In the genomic region with DNA sequence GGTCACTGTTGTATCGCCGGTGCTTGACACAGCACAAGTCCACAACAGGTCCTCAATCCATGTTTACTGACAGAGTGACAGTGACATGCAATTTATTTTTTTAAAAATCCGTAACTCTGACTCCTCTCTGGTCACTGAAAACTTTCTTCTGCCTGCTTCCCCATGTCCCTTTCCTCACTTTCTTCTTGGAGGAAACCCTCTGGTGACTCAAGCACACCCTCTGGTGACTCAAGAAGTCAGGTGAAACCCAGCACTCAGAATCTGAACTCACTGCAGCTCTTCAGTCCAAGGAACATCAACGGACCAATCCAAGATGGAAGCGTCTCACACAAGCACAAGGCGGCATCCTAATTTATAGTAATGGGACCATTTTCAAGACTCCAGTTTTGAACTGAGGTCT, we compare ENCODE assay signal across 21 cellular contexts.
"Had no signal": no experiment of that assay in that cellular context is flagged by ENCODE, and none has a peak within 500 bp of the region (broad histone marks: within the 10 kb centered on the region; RNA-seq: fewer than 3 reads in every experiment).

No MANE protein-coding gene starts in this region.

- H3K27ac ChIP-seq: ascending aorta, cardiac muscle cell, colonic mucosa, gastroesophageal sphincter, right lobe of liver, testis, upper lobe of left lung had no signal

- H3K4me3 Mint-ChIP-seq: activated CD4-positive, alpha-beta memory T cell treated with anti-CD3 and anti-CD28 coated beads for 36 hours; activated CD8-positive, alpha-beta memory T cell treated with anti-CD3 and anti-CD28 coated beads, Interleukin-2, amount 10 ng/mL, durations not matched to agents 7 days and 5 days; activated naive CD4-positive, alpha-beta T cell treated with anti-CD3 and anti-CD28 coated beads, Interleukin-2, amount 10 ng/mL, durations not matched to agents 7 days and 5 days; natural killer cell treated with Interleukin-12 subunit alpha and Interleukin-12 subunit beta and Interleukin-15 and Interleukin-18, amount 100 ng/mL, for 72 hours; stimulated activated naive CD8-positive, alpha-beta T cell treated with anti-CD3 and anti-CD28 coated beads, Interleukin-15, amount 100 ng/mL, for 72 hours had no signal

- H3K27ac Mint-ChIP-seq: activated CD4-positive, alpha-beta memory T cell treated with anti-CD3 and anti-CD28 coated beads for 36 hours; activated CD8-positive, alpha-beta memory T cell treated with anti-CD3 and anti-CD28 coated beads, Interleukin-2, amount 10 ng/mL, durations not matched to agents 7 days and 5 days; activated naive CD4-positive, alpha-beta T cell treated with anti-CD3 and anti-CD28 coated beads, Interleukin-2, amount 10 ng/mL, durations not matched to agents 7 days and 5 days; activated T-helper 2 cell treated with anti-CD3 and anti-CD28 coated beads, Interferon-gamma antibody, Interleukin-2, Interleukin-4, amounts not matched to agents 10 μg/mL and 5 μg/mL and 100 μg/mL, durations not matched to agents 14 hours and 24 hours and 36 hours; natural killer cell treated with Interleukin-12 subunit alpha and Interleukin-12 subunit beta and Interleukin-15 and Interleukin-18, amount 100 ng/mL, for 72 hours; progenitor cell of endocrine pancreas had no signal

- H3K9me3 Mint-ChIP-seq: activated CD4-positive, alpha-beta memory T cell treated with anti-CD3 and anti-CD28 coated beads for 36 hours; activated naive CD4-positive, alpha-beta T cell treated with anti-CD3 and anti-CD28 coated beads, Interleukin-2, amount 10 ng/mL, durations not matched to agents 7 days and 5 days; activated T-helper 2 cell treated with anti-CD3 and anti-CD28 coated beads, Interferon-gamma antibody, Interleukin-2, Interleukin-4, amounts not matched to agents 10 μg/mL and 5 μg/mL and 100 μg/mL, durations not matched to agents 14 hours and 24 hours and 36 hours; natural killer cell treated with Interleukin-12 subunit alpha and Interleukin-12 subunit beta and Interleukin-15 and Interleukin-18, amount 100 ng/mL, for 72 hours; stimulated activated naive CD8-positive, alpha-beta T cell treated with anti-CD3 and anti-CD28 coated beads, Interleukin-15, amount 100 ng/mL, for 72 hours had no signal

- H3K36me3 Mint-ChIP-seq: activated CD4-positive, alpha-beta memory T cell treated with anti-CD3 and anti-CD28 coated beads for 36 hours; activated CD8-positive, alpha-beta memory T cell treated with anti-CD3 and anti-CD28 coated beads, Interleukin-2, amount 10 ng/mL, durations not matched to agents 7 days and 5 days; activated naive CD4-positive, alpha-beta T cell treated with anti-CD3 and anti-CD28 coated beads, Interleukin-2, amount 10 ng/mL, durations not matched to agents 7 days and 5 days; natural killer cell treated with Interleukin-12 subunit alpha and Interleukin-12 subunit beta and Interleukin-15 and Interleukin-18, amount 100 ng/mL, for 72 hours had no signal

- H3K9me2 ChIP-seq: SK-N-SH had no signal

- H3K27me3 ChIP-seq: ascending aorta, cardiac muscle cell, colonic mucosa, right lobe of liver, testis, upper lobe of left lung had no signal

- H3K4me1 ChIP-seq: ascending aorta, colonic mucosa, gastroesophageal sphincter, right lobe of liver, testis, upper lobe of left lung had no signal

- H3K4me3 ChIP-seq: ascending aorta, cardiac muscle cell, colonic mucosa, gastroesophageal sphincter, right lobe of liver, testis, upper lobe of left lung had no signal

- DNase-seq: activated CD4-positive, alpha-beta memory T cell treated with anti-CD3 and anti-CD28 coated beads for 36 hours; activated CD4-positive, alpha-beta T cell treated with anti-CD3 and anti-CD28 coated beads for 1 hour; activated CD8-positive, alpha-beta memory T cell treated with anti-CD3 and anti-CD28 coated beads, Interleukin-2, amount 10 ng/mL, durations not matched to agents 7 days and 5 days; activated naive CD4-positive, alpha-beta T cell treated with anti-CD3 and anti-CD28 coated beads, Interleukin-2, amount 10 ng/mL, durations not matched to agents 7 days and 5 days; activated T-cell treated with anti-CD3 and anti-CD28 coated beads, Interleukin-2, amount 50 U/mL, for 1 hour; colonic mucosa; islet precursor cell; occipital lobe; right lobe of liver; SK-N-SH; stimulated activated naive CD8-positive, alpha-beta T cell treated with anti-CD3 and anti-CD28 coated beads, Interleukin-15, amount 100 ng/mL, for 72 hours; T-helper 1 cell; testis; upper lobe of left lung had no signal

- H3K36me3 ChIP-seq: ascending aorta, cardiac muscle cell, colonic mucosa, gastroesophageal sphincter, right lobe of liver, upper lobe of left lung had no signal

- H3K4me2 ChIP-seq: SK-N-SH had no signal

- H3K9ac ChIP-seq: SK-N-SH had no signal

- H3K9me3 ChIP-seq: ascending aorta, colonic mucosa, gastroesophageal sphincter, right lobe of liver, SK-N-SH, testis, upper lobe of left lung had no signal

- ATAC-seq: activated CD8-positive, alpha-beta memory T cell treated with anti-CD3 and anti-CD28 coated beads, Interleukin-2, amount 10 ng/mL, durations not matched to agents 7 days and 5 days; gastroesophageal sphincter; left lobe of liver; natural killer cell treated with Interleukin-12 subunit alpha and Interleukin-12 subunit beta and Interleukin-15 and Interleukin-18, amount 100 ng/mL, for 72 hours; right lobe of liver had no signal

- H3K4me1 Mint-ChIP-seq: activated CD8-positive, alpha-beta memory T cell treated with anti-CD3 and anti-CD28 coated beads, Interleukin-2, amount 10 ng/mL, durations not matched to agents 7 days and 5 days; activated naive CD4-positive, alpha-beta T cell treated with anti-CD3 and anti-CD28 coated beads, Interleukin-2, amount 10 ng/mL, durations not matched to agents 7 days and 5 days had no signal
